ENCODE assay signal across 8 cellular contexts in the genomic region with DNA sequence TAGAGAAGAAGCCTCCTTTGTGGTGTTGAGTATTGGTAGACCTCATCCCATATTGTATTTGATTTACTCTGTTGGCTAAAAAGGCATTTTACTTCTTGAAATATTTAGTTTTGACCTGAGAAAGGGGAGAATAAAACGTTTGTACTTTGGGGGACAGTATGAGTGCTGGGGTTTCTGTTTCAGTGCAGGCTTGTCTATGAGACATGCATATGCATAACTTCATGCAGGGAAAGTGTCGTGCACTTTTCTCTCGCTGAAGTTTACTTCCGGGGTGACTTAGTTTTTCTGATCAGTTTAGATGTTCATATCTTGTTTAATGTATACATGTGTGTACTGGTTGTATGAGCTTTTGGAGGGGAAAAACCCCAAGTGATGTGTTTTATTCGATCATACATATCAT. TPM values are rescaled to one million over a fixed set of nuclear protein-coding genes. Genes with fewer than 3 reads are reported as not detected.
A peak's percentile ranks its signal among the peaks of the same experiment; 100 is the strongest.
DNase-seq lines count a peak whose midpoint lies in the region; ATAC-seq and TF ChIP-seq lines count a peak whose summit lies in the region.

No MANE protein-coding gene starts in this region.

- 76 to 78% methylated on average over 5 of the region's 5 CpGs for WGBS in transverse colon (ENCODE audit: low coverage in 1 of 2), 2 donors

- H3K27ac ChIP-seq in transverse colon = peak overlapping the region; percentile 69 to 81 (median 76)

- H3K36me3 ChIP-seq in transverse colon = no peaks in the 10 kb centered on the region

- H3K4me3 ChIP-seq in transverse colon = peak overlapping the region in 1 of 4 donors; percentile 25

- peak; percentile 63 for DNase-seq in stimulated activated CD4-positive, alpha-beta T cell treated with anti-CD3 and anti-CD28 coated beads, Interleukin-1b, Interleukin-23, amount 100 ng/mL, for 48 hours
- no peak for DNase-seq in stimulated activated CD4-positive, alpha-beta T cell treated with anti-CD3 and anti-CD28 coated beads, Interleukin-2, amount 100 ng/mL, for 48 hours
- peak; percentile 42 for DNase-seq in central memory CD4-positive, alpha-beta T cell
- DNase-seq in transverse colon (no peak), T-helper 9 cell (no peak), left lobe of liver (ENCODE audit: low spot score) (no peak), CD1c-positive myeloid dendritic cell (ENCODE audit: extremely low spot score) (no peak)

- H3K9me3 ChIP-seq in transverse colon = no peaks in the 10 kb centered on the region

- intact Hi-C loops in transverse colon (cut with DNase I; ENCODE audit: low total_unique reads) = no loop called here

- ATAC-seq in HG03280 (IDR thresholded peaks at IDR 0.05; ENCODE audit: unreplicated experiment) (peak; percentile 62), left lobe of liver (no peak)

- no peak for TF ChIP-seq POLR2A in transverse colon (IDR thresholded peaks at IDR 0.05)

- TF ChIP-seq CTCF in transverse colon (IDR thresholded peaks at IDR 0.05) = no peak

- H3K4me1 ChIP-seq in transverse colon = peaks cover 28 to 79% (median 55%) of the 10 kb centered on the region in 4 donors

- no peak for TF ChIP-seq EP300 in transverse colon (IDR thresholded peaks at IDR 0.05; ENCODE audit: low read depth)

- in situ Hi-C loops in transverse colon (cut with MboI; ENCODE audit: low pct_ligation_motif_present in 1 of 4, low pct_unique_long_range_greater_than_20kb in 1 of 4, low sequenced_read_pairs in 3 of 4) = no loop called here

- H3K27me3 ChIP-seq in transverse colon = no peaks in the 10 kb centered on the region

RNA-seq across cellular contexts. Expression of a gene that starts 59.5 kb away (rescaled TPM):
- 100 to 1,000 TPM in 1 of 4 donors, 10 to 100 TPM in 3; 42.3 to 134 (median 94.1) TPM for total RNA-seq in transverse colon
- total RNA-seq in left lobe of liver = 29.2 TPM

Comparison
In these comparisons a context has a peak if more than half of its experiments do, and no peak if none do; other contexts are left out.
1. DNase-seq: peak in stimulated activated CD4-positive, alpha-beta T cell treated with anti-CD3 and anti-CD28 coated beads, Interleukin-1b, Interleukin-23, amount 100 ng/mL, for 48 hours (single experiment) and central memory CD4-positive, alpha-beta T cell (single experiment); none in stimulated activated CD4-positive, alpha-beta T cell treated with anti-CD3 and anti-CD28 coated beads, Interleukin-2, amount 100 ng/mL, for 48 hours (0 of 2), transverse colon (single experiment), T-helper 9 cell (single experiment), left lobe of liver (single experiment) and CD1c-positive myeloid dendritic cell (single experiment).